1 cellular context compared by ENCODE assay signal in the genomic region with DNA sequence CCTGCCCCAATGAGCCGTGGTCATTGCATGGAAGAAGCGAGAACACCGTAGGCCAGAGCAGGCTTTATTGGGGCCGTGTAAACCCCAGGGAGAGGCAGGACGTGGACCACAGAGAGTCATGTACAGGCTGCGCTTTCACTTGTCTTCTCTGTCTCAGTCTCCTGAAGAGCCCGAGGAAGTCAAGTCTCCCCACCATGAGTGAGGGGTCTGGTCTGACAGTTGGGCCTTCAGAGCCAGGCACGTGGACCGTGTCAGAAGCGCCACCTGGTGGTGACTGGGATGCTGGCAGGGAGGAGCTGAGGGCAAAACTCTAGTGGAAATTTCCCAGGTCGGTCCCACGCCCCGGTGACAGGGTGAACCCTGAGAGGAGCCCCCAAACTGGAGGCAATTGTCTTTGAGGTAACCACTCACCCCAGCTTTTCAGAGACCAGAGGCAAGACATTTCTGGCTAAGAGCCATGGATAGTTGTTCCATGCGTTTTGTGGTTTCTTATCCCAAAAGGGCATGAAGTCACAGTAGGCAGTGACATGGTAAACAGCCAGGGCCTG.
TF ChIP-seq lines count a peak whose summit lies in the region.

No MANE protein-coding gene starts in this region.

TF ChIP-seq in WTC11, 78 proteins besides CTCF, POLR2A, EP300 and RAD21 (continued from another document):
- TF ChIP-seq, protein P1, sequence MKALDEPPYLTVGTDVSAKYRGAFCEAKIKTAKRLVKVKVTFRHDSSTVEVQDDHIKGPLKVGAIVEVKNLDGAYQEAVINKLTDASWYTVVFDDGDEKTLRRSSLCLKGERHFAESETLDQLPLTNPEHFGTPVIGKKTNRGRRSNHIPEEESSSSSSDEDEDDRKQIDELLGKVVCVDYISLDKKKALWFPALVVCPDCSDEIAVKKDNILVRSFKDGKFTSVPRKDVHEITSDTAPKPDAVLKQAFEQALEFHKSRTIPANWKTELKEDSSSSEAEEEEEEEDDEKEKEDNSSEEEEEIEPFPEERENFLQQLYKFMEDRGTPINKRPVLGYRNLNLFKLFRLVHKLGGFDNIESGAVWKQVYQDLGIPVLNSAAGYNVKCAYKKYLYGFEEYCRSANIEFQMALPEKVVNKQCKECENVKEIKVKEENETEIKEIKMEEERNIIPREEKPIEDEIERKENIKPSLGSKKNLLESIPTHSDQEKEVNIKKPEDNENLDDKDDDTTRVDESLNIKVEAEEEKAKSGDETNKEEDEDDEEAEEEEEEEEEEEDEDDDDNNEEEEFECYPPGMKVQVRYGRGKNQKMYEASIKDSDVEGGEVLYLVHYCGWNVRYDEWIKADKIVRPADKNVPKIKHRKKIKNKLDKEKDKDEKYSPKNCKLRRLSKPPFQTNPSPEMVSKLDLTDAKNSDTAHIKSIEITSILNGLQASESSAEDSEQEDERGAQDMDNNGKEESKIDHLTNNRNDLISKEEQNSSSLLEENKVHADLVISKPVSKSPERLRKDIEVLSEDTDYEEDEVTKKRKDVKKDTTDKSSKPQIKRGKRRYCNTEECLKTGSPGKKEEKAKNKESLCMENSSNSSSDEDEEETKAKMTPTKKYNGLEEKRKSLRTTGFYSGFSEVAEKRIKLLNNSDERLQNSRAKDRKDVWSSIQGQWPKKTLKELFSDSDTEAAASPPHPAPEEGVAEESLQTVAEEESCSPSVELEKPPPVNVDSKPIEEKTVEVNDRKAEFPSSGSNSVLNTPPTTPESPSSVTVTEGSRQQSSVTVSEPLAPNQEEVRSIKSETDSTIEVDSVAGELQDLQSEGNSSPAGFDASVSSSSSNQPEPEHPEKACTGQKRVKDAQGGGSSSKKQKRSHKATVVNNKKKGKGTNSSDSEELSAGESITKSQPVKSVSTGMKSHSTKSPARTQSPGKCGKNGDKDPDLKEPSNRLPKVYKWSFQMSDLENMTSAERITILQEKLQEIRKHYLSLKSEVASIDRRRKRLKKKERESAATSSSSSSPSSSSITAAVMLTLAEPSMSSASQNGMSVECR (CRISPR knock-in tag; IDR thresholded peaks at IDR 0.05; ENCODE audit: borderline replicate concordance), result peak; percentile 7; the same call in 1 of the 2 replicates
- no peak for TF ChIP-seq CREB1 (CRISPR knock-in tag; IDR thresholded peaks at IDR 0.05)
- peak; percentile 70 for TF ChIP-seq FOXP1 (CRISPR knock-in tag; IDR thresholded peaks at IDR 0.05; ENCODE audit: borderline replicate concordance)
- TF ChIP-seq, protein P2, sequence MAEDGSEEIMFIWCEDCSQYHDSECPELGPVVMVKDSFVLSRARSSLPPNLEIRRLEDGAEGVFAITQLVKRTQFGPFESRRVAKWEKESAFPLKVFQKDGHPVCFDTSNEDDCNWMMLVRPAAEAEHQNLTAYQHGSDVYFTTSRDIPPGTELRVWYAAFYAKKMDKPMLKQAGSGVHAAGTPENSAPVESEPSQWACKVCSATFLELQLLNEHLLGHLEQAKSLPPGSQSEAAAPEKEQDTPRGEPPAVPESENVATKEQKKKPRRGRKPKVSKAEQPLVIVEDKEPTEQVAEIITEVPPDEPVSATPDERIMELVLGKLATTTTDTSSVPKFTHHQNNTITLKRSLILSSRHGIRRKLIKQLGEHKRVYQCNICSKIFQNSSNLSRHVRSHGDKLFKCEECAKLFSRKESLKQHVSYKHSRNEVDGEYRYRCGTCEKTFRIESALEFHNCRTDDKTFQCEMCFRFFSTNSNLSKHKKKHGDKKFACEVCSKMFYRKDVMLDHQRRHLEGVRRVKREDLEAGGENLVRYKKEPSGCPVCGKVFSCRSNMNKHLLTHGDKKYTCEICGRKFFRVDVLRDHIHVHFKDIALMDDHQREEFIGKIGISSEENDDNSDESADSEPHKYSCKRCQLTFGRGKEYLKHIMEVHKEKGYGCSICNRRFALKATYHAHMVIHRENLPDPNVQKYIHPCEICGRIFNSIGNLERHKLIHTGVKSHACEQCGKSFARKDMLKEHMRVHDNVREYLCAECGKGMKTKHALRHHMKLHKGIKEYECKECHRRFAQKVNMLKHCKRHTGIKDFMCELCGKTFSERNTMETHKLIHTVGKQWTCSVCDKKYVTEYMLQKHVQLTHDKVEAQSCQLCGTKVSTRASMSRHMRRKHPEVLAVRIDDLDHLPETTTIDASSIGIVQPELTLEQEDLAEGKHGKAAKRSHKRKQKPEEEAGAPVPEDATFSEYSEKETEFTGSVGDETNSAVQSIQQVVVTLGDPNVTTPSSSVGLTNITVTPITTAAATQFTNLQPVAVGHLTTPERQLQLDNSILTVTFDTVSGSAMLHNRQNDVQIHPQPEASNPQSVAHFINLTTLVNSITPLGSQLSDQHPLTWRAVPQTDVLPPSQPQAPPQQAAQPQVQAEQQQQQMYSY (CRISPR knock-in tag; IDR thresholded peaks at IDR 0.05), result no peak
- TF ChIP-seq, protein P3, sequence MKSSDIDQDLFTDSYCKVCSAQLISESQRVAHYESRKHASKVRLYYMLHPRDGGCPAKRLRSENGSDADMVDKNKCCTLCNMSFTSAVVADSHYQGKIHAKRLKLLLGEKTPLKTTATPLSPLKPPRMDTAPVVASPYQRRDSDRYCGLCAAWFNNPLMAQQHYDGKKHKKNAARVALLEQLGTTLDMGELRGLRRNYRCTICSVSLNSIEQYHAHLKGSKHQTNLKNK (CRISPR knock-in tag; IDR thresholded peaks at IDR 0.05), result no peak
- no peak for TF ChIP-seq MYBL2 (CRISPR knock-in tag; IDR thresholded peaks at IDR 0.05)
- TF ChIP-seq JAZF1 (CRISPR knock-in tag; IDR thresholded peaks at IDR 0.05), result no peak
- no peak for TF ChIP-seq OVOL2 (CRISPR knock-in tag; IDR thresholded peaks at IDR 0.05; ENCODE audit: borderline replicate concordance)
- TF ChIP-seq, protein P4, sequence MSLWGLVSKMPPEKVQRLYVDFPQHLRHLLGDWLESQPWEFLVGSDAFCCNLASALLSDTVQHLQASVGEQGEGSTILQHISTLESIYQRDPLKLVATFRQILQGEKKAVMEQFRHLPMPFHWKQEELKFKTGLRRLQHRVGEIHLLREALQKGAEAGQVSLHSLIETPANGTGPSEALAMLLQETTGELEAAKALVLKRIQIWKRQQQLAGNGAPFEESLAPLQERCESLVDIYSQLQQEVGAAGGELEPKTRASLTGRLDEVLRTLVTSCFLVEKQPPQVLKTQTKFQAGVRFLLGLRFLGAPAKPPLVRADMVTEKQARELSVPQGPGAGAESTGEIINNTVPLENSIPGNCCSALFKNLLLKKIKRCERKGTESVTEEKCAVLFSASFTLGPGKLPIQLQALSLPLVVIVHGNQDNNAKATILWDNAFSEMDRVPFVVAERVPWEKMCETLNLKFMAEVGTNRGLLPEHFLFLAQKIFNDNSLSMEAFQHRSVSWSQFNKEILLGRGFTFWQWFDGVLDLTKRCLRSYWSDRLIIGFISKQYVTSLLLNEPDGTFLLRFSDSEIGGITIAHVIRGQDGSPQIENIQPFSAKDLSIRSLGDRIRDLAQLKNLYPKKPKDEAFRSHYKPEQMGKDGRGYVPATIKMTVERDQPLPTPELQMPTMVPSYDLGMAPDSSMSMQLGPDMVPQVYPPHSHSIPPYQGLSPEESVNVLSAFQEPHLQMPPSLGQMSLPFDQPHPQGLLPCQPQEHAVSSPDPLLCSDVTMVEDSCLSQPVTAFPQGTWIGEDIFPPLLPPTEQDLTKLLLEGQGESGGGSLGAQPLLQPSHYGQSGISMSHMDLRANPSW (CRISPR knock-in tag; conservative IDR thresholded peaks at IDR 0.05; ENCODE audit: low read depth), result no peak
- no peak for TF ChIP-seq NFYB (CRISPR knock-in tag; conservative IDR thresholded peaks at IDR 0.05; ENCODE audit: low read depth)
